29 cellular contexts compared by ENCODE assay signal in the genomic region with DNA sequence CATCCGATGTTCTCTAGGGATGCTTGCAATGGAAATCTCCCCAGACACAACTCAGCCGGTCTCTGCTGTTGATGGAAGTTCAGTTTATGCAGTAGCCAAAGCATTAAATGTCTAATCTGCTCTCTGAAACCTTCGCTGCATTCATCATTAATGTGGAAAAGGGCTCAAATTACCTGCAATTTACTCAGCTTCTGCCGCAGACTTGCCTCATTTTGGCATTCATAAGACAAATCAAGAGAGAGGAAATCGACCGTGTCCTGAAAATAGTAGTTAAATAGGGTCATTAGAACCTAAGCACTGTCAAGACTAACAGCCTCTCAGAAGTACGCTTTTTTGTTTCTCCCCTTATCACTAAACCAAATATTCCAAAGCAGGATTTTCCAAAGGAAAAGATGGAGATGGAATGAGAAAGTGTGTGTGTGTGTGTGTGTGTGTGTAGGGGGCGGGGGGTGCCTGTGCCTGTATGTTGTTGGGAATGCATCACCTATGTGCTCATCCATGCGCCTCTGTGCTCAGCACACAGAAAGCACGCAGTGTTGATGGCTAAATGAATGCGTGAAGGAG. TPM values are rescaled to one million over a fixed set of nuclear protein-coding genes. Genes with fewer than 3 reads are reported as not detected.
DNase-seq lines count a peak whose midpoint lies in the region; ATAC-seq, FAIRE-seq and TF ChIP-seq lines count a peak whose summit lies in the region.
"Had no signal": no experiment of that assay in that cellular context is flagged by ENCODE, and none has a peak within 500 bp of the region (broad histone marks: within the 10 kb centered on the region; RNA-seq: fewer than 3 reads in every experiment).

No MANE protein-coding gene starts in this region.

- H2BK12ac ChIP-seq in H1 (ENCODE audit: low read depth, low read length), result no peak overlapping the region

- TF ChIP-seq RAD21 in H1 (IDR thresholded peaks at IDR 0.05 in 1 of 2, conservative IDR thresholded peaks at IDR 0.05 in 1 of 2; ENCODE audit: low read depth in 2 of 2, low read length in 2 of 2), result no peak

- H4K91ac ChIP-seq in H1 (replicated peaks; ENCODE audit: insufficient read length, low read length), result peak overlapping the region; percentile 41

- no peak overlapping the region for H3K56ac ChIP-seq in H1 (replicated peaks; ENCODE audit: insufficient read length, low read depth, low read length)

- H4K5ac ChIP-seq in H1 (ENCODE audit: insufficient read length, low read depth, low read length), result no peak overlapping the region

- no peak overlapping the region for H2BK20ac ChIP-seq in H1 (ENCODE audit: low read length)

- H3K79me2 ChIP-seq in H1 (ENCODE audit: control insufficient read depth in 1 of 2, insufficient read depth in 2 of 2, low read length in 2 of 2), result no peaks in the 10 kb centered on the region

- H4K8ac ChIP-seq in H1 (ENCODE audit: extremely low read depth, insufficient read depth, low read length), result no peak overlapping the region

- H3K36me3 ChIP-seq in HEK293 (ENCODE audit: control insufficient read depth in 2 of 2, insufficient read depth in 1 of 2, low read length in 2 of 2), result no peaks in the 10 kb centered on the region
- no peaks in the 10 kb centered on the region for H3K36me3 ChIP-seq in H1 (ENCODE audit: control insufficient read depth in 2 of 4, insufficient read depth in 4 of 4, low read length in 3 of 4)

- no peak overlapping the region for H2BK120ac ChIP-seq in H1 (replicated peaks; ENCODE audit: low read depth, low read length)

- H3K27ac ChIP-seq in HEK293 (ENCODE audit: extremely low read depth, low read depth, low read length), result no peak overlapping the region
- no peak overlapping the region for H3K27ac ChIP-seq in H1 (ENCODE audit: low read depth, low read length)

- no peaks in the 10 kb centered on the region for H3K4me1 ChIP-seq in HEK293 (ENCODE audit: control insufficient read depth, insufficient read depth, low read length)
- H3K4me1 ChIP-seq in H1 (replicated peaks in 1 of 4; ENCODE audit: control insufficient read depth in 3 of 4, insufficient read depth in 4 of 4, low read length in 3 of 4), result no peaks in the 10 kb centered on the region

- H3K9me3 ChIP-seq in HEK293 (ENCODE audit: control insufficient read depth, insufficient read depth, low read depth, low read length), result no peaks in the 10 kb centered on the region
- no peaks in the 10 kb centered on the region for H3K9me3 ChIP-seq in H1 (ENCODE audit: insufficient read depth in 2 of 2, low read depth in 1 of 2, low read length in 1 of 2)
- H3K9me3 ChIP-seq: SK-N-SH had no signal

- H3K79me1 ChIP-seq in H1 (ENCODE audit: low read depth, low read length), result no peaks in the 10 kb centered on the region

- no peak for TF ChIP-seq POLR2A in H1 (IDR thresholded peaks at IDR 0.05; ENCODE audit: control extremely low read depth in 1 of 2, low read depth in 2 of 2, low read length in 2 of 2)

- FAIRE-seq in H1 (lab: Jason Lieb, UNC) (no peak), urothelium cell line (lab: Jason Lieb, UNC) (no peak)
- FAIRE-seq: endothelial cell of umbilical vein, small intestine had no signal

- H2BK15ac ChIP-seq in H1 (ENCODE audit: low read length), result no peak overlapping the region

- no peak overlapping the region for H3K4ac ChIP-seq in H1 (replicated peaks; ENCODE audit: insufficient read length, low read depth, low read length)

- no peak for ATAC-seq in HG03439 (IDR thresholded peaks at IDR 0.05; ENCODE audit: unreplicated experiment)
- ATAC-seq: activated T-helper 17 cell treated with anti-CD3 and anti-CD28 coated beads, Interleukin-2, amount 50 U/mL, for 72 hours; HCT116; left lobe of liver had no signal

- no peak overlapping the region for H2AFZ ChIP-seq in H1 (ENCODE audit: low read length)

- peak; percentile 87 for DNase-seq in NCI-H1436 treated with DMSO at 0.1 percent for 48 hours (lab: John Stamatoyannopoulos, UW)
- DNase-seq in NCI-H2196 treated with DMSO at 0.1 percent for 48 hours (lab: John Stamatoyannopoulos, UW; ENCODE audit: unreplicated experiment), result peak; percentile 25
- DNase-seq in H1 (ENCODE audit: low read depth in 1 of 2, low spot score in 2 of 2), result no peak
- no peak for DNase-seq in urothelium cell line (ENCODE audit: low spot score)
- DNase-seq in ACHN, result no peak
- DNase-seq in hippocampal formation (lab: John Stamatoyannopoulos, UW), result no peak
- DNase-seq: activated CD4-positive, alpha-beta T cell treated with anti-CD3 and anti-CD28 coated beads, Interleukin-2, amount 50 U/mL, for 1 hour; aorta; CD4-positive, CD25-positive, alpha-beta regulatory T cell; central memory CD4-positive, alpha-beta T cell; Karpas-422; naive B cell; NK-92 treated with Interleukin-12 subunit alpha and Interleukin-12 subunit beta, amount 100 ng/mL, for 24 hours; occipital lobe; SK-N-SH; small intestine; stimulated activated CD4-positive, alpha-beta T cell treated with anti-CD3 and anti-CD28 coated beads, Interleukin-2, amount 100 ng/mL, for 48 hours; stimulated activated naive B cell treated with anti-CD40 and anti-IgM and Interleukin-4, amounts not matched to agents 10 μg/mL and 1 μg/mL and 100 μg/mL, for 72 hours; T-helper 2 cell had no signal

- TF ChIP-seq EP300 in H1 (IDR thresholded peaks at IDR 0.05; ENCODE audit: borderline replicate concordance in 1 of 2, low read depth in 2 of 2, low read length in 2 of 2), result no peak

- in situ Hi-C loops in ACHN (cut with HindIII; ENCODE audit: low pct_ligation_motif_present, low pct_unique_long_range_greater_than_20kb, low sequenced_read_pairs), result no loop called here

- H3K23me2 ChIP-seq in H1 (ENCODE audit: low read depth, low read length), result no peaks in the 10 kb centered on the region

- no peak overlapping the region for H3K14ac ChIP-seq in H1 (ENCODE audit: insufficient read length)

- TF ChIP-seq CTCF in HEK293 (tag by site-specific recombination; IDR thresholded peaks at IDR 0.05) (no peak), H1 (IDR thresholded peaks at IDR 0.05; ENCODE audit: control extremely low read depth in 1 of 3, insufficient read depth in 1 of 3, low read depth in 1 of 3, low read length in 3 of 3) (no peak)

- H3K27me3 ChIP-seq in H1 (replicated peaks in 1 of 4; ENCODE audit: control insufficient read depth in 3 of 4, extremely low read depth in 1 of 4, insufficient read depth in 3 of 4, low read length in 3 of 4), result no peaks in the 10 kb centered on the region

- 89% methylated on average over 11 of the region's 11 CpGs; no CpG with 5 or more reads in 1 of the 2 experiments for WGBS in H1 (ENCODE audit: extremely low coverage in 1 of 2, insufficient coverage in 1 of 2, insufficient read length in 1 of 2, insufficient replicate concordance in 2 of 2, low coverage in 1 of 2, low lambda C conversion rate in 2 of 2, missing lambda C conversion rate in 1 of 2), 2 experiments

- no peak overlapping the region for H2AK5ac ChIP-seq in H1 (ENCODE audit: low read depth, low read length)

- POLR2A ChIA-PET in HEK293 (lab: Yijun Ruan, JAX), result no interaction called here
- POLR2A ChIA-PET in H1 (lab: Charles Lee; ENCODE audit: partially characterized antibody), result no interaction called here

- H3K4me2 ChIP-seq in H1 (ENCODE audit: insufficient read depth in 1 of 2, low read depth in 2 of 2, low read length in 2 of 2), result no peak overlapping the region
- H3K4me2 ChIP-seq: SK-N-SH had no signal

- CTCF ChIA-PET in HEK293 (lab: Yijun Ruan, JAX) (interaction anchor here (0.7 to 2.0 kb wide), 2 partner anchors 32 to 57 kb away, joined by 3 to 6 read pairs; no protein-coding TSS in a partner anchor), H1 (lab: Charles Lee; ENCODE audit: partially characterized antibody) (interaction anchor here (0.6 to 1.0 kb wide), 3 partner anchors 32 to 323 kb away, joined by 3 read pairs; no protein-coding TSS in a partner anchor)

- no peaks in the 10 kb centered on the region for H4K20me1 ChIP-seq in H1 (replicated peaks in 1 of 2; ENCODE audit: control insufficient read depth in 1 of 2, insufficient read depth in 2 of 2, low read length in 2 of 2)

- H3K4me3 ChIP-seq in HEK293 (ENCODE audit: low read depth, low read length) (no peak overlapping the region), H1 (ENCODE audit: extremely low read depth in 1 of 4, insufficient read depth in 2 of 4, low read depth in 3 of 4, low read length in 4 of 4) (no peak overlapping the region)

- H3K18ac ChIP-seq in H1 (ENCODE audit: extremely low read depth, low read length), result no peak overlapping the region

- no peak overlapping the region for H2BK5ac ChIP-seq in H1 (ENCODE audit: low read depth, low read length)

- H3K9ac ChIP-seq in H1 (replicated peaks in 1 of 4; ENCODE audit: extremely low read depth in 1 of 4, low read depth in 3 of 4, low read length in 3 of 4), result no peak overlapping the region
- H3K9ac ChIP-seq: SK-N-SH had no signal

- no peak overlapping the region for H3K23ac ChIP-seq in H1 (ENCODE audit: insufficient read length)

TF ChIP-seq in H1, 55 proteins besides CTCF, POLR2A, EP300 and RAD21:
- TF ChIP-seq SP2 (IDR thresholded peaks at IDR 0.05; ENCODE audit: low read length) (no peak), EZH2 (IDR thresholded peaks at IDR 0.05; ENCODE audit: low read depth, low read length, severe bottlenecking) (no peak)

RNA-seq across cellular contexts. Expression of gene LCT, which starts 7.5 kb away (rescaled TPM):
- 0.06 and 0.11 TPM in 2 replicates for total RNA-seq in H1 (2021; fragmentation: NEBNext Ultra II Directional; extraction: Animal tissue kit (Norgen Biotek cat#: 25700))
- 0.03 TPM in 1 of 2 replicates, not detected in the other for polyA plus RNA-seq in H1 (2011; rRNA removed)
- polyA plus RNA-seq in H1 (2011; cell fraction: cytosol; rRNA removed), result not detected
- polyA plus RNA-seq in H1 (2011; cell fraction: nucleus; rRNA removed), result 0.04 TPM
- polyA plus RNA-seq in H1 (2012, experiment 1 of 2), result not detected in 4 replicates
- polyA plus RNA-seq in H1 (2012, experiment 2 of 2), result not detected
- polyA plus RNA-seq in H1 (2013, experiment 1 of 2), result 0.02 TPM
- polyA plus RNA-seq in H1 (2013, experiment 2 of 2), result 0.02 TPM
- 0.05 and 0.06 TPM in 2 replicates for polyA minus RNA-seq in H1 (2011; rRNA and poly(A)+ RNA removed)
- polyA minus RNA-seq in H1 (2011; cell fraction: cytosol; rRNA and poly(A)+ RNA removed), result not detected
- 0.20 TPM for polyA minus RNA-seq in H1 (2011; cell fraction: nucleus; rRNA and poly(A)+ RNA removed)
- total RNA-seq: aorta; CD4-positive, CD25-positive, alpha-beta regulatory T cell; dermis microvascular lymphatic vessel endothelial cell; HT1080; left lobe of liver; occipital lobe; RPMI7951; temporal lobe had no signal
- polyA plus RNA-seq: CD4-positive, CD25-positive, alpha-beta regulatory T cell; endothelial cell of umbilical vein; SK-N-SH had no signal

RNA-seq across cellular contexts. Expression of gene MCM6, which starts 46.7 kb away (rescaled TPM):
- 132 and 134 TPM in 2 replicates for total RNA-seq in H1 (2021; fragmentation: NEBNext Ultra II Directional; extraction: Animal tissue kit (Norgen Biotek cat#: 25700))
- polyA plus RNA-seq in H1 (2011; rRNA removed), result 42.3 and 60.2 TPM in 2 replicates
- 75.4 TPM for polyA plus RNA-seq in H1 (2011; cell fraction: cytosol; rRNA removed)
- polyA plus RNA-seq in H1 (2011; cell fraction: nucleus; rRNA removed), result 35.6 TPM
- polyA plus RNA-seq in H1 (2012, experiment 1 of 2), result 89.0 to 133 TPM (median 103 TPM) in 4 replicates
- polyA plus RNA-seq in H1 (2012, experiment 2 of 2), result 9.6 TPM
- 66.7 TPM for polyA plus RNA-seq in H1 (2013, experiment 1 of 2)
- 65.1 TPM for polyA plus RNA-seq in H1 (2013, experiment 2 of 2)
- 133 and 159 TPM in 2 replicates for polyA minus RNA-seq in H1 (2011; rRNA and poly(A)+ RNA removed)
- polyA minus RNA-seq in H1 (2011; cell fraction: cytosol; rRNA and poly(A)+ RNA removed), result 65.2 TPM
- polyA minus RNA-seq in H1 (2011; cell fraction: nucleus; rRNA and poly(A)+ RNA removed), result 63.7 TPM

Comparison
In these comparisons a context has a peak if more than half of its experiments do, and no peak if none do; other contexts are left out.
1. DNase-seq: peak in NCI-H1436 treated with DMSO at 0.1 percent for 48 hours (single experiment) and NCI-H2196 treated with DMSO at 0.1 percent for 48 hours (single experiment); none in H1 (0 of 2), urothelium cell line (single experiment), ACHN (single experiment) and hippocampal formation (0 of 2).